12 cellular contexts compared by ENCODE assay signal in the genomic region with DNA sequence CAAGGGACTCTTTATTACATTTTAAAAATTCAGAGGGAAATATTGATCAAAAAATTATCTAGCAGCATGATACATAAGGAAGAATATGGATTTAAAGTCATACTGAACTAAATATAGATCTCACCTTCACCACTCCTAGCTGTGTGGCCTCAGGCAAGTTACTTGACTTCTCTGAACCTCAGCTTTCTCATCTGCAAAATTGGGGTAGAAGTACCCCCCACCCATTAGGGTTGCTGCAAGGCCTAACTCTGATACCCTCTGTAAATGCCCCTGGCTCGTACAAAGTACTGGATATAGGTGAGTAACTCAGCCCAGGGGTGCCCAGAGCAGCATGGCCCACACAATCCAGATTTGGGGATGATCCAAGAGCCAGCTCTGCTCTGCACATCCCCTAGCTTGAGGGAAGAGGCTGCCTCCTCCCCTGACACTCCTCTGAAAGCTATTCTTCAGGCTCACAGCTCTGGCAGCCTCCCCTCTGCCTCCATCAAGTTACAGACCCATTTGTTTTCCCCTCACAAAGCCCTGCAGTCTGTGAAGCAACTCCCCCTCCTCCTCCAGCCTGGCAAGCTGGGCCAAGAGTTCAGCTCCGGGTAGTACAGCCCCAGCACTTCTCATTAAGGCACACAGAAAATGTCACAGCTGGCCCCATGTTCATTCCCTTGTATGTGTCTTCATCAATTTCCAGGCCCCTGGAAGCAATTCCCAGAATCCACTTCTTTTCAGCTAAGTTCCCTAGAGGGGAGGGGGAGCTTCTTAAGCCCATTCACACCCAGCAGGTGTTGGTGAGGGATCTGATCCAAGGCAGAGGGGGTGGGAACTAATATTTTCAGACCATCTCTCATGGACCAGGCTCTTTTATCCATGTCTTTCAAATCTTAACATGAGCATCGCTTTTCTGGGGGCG.
A peak's percentile ranks its signal among the peaks of the same experiment; 100 is the strongest.
DNase-seq lines count a peak whose midpoint lies in the region; ATAC-seq, FAIRE-seq and TF ChIP-seq lines count a peak whose summit lies in the region.
"Had no signal": no experiment of that assay in that cellular context is flagged by ENCODE, and none has a peak within 500 bp of the region (broad histone marks: within the 10 kb centered on the region; RNA-seq: fewer than 3 reads in every experiment).

No MANE protein-coding gene starts in this region.

- intact Hi-C loops in K562 (cut with micrococcal nuclease): no loop called here
- intact Hi-C loops in sciatic nerve (cut with DNase I): no loop called here

- no peak overlapping the region for H2AFZ ChIP-seq in K562 (ENCODE audit: low read depth, low read length)

- TF ChIP-seq CTCF in K562 (IDR thresholded peaks at IDR 0.05 in 2 of 3, conservative IDR thresholded peaks at IDR 0.05 in 1 of 3; ENCODE audit: insufficient read depth in 2 of 3, low read depth in 1 of 3, low read length in 3 of 3): no peak

- no peaks in the 10 kb centered on the region for H3K79me2 ChIP-seq in K562 (ENCODE audit: control insufficient read depth, insufficient read depth, low read length)

- ATAC-seq in K562: no peak
- peak; percentile 72 for ATAC-seq in sciatic nerve
- ATAC-seq in HG03521 (IDR thresholded peaks at IDR 0.05; ENCODE audit: unreplicated experiment): no peak
- ATAC-seq: heart right ventricle, T-cell had no signal

- H3K36me3 ChIP-seq in K562 (ENCODE audit: control insufficient read depth, insufficient read depth, low read length): no peaks in the 10 kb centered on the region
- H3K36me3 ChIP-seq: heart right ventricle had no signal

- peaks cover 0 to 18% of the 10 kb centered on the region in 2 experiments; a peak in 2 of 5 replicates for H3K27me3 ChIP-seq in K562 (ENCODE audit: control insufficient read depth in 2 of 2, insufficient read depth in 2 of 2, low read length in 2 of 2)
- H3K27me3 ChIP-seq: heart right ventricle had no signal

- no peak for FAIRE-seq in K562 (lab: Jason Lieb, UNC)

- no peak overlapping the region for H3K9ac ChIP-seq in K562 (ENCODE audit: insufficient read depth in 1 of 2, low read depth in 2 of 2, low read length in 2 of 2)

- no peaks in the 10 kb centered on the region for H3K9me1 ChIP-seq in K562 (ENCODE audit: control insufficient read depth, insufficient read depth, low read length)

- H3K4me2 ChIP-seq in K562 (ENCODE audit: insufficient read depth, low read length): no peak overlapping the region

- in situ Hi-C loops in K562 (cut with MboI): no loop called here

- no peaks in the 10 kb centered on the region for H3K4me1 ChIP-seq in K562 (replicated peaks in 1 of 2; ENCODE audit: control insufficient read depth in 2 of 2, insufficient read depth in 2 of 2, low read length in 2 of 2)

- H3K27ac ChIP-seq in K562 (ENCODE audit: extremely low read depth, low read depth, low read length): no peak overlapping the region

- no TSS peak for BruUV-seq in K562 (replicated peaks; lab: Mats Ljungman, UMichigan)

- no peak for TF ChIP-seq RAD21 in K562 (CRISPR knock-in tag; conservative IDR thresholded peaks at IDR 0.05 in 1 of 2, IDR thresholded peaks at IDR 0.05 in 1 of 2)

- TF ChIP-seq POLR2A in K562 (conservative IDR thresholded peaks at IDR 0.05): no peak

- WGBS in K562 (ENCODE audit: insufficient coverage, low coverage, missing lambda C conversion rate): 0% methylated on average over 4 of the region's 4 CpGs

- TF ChIP-seq EP300 in K562 (IDR thresholded peaks at IDR 0.05; ENCODE audit: low read length): no peak

- H4K20me1 ChIP-seq in K562 (replicated peaks; ENCODE audit: control insufficient read depth, insufficient read depth, low read length): peaks cover 4% of the 10 kb centered on the region; the same call in 1 of the 2 replicates

- H3K9me3 ChIP-seq in K562 (replicated peaks; ENCODE audit: control insufficient read depth, insufficient read depth, low read depth, low read length): no peaks in the 10 kb centered on the region
- H3K9me3 ChIP-seq: heart right ventricle had no signal

- no peak overlapping the region for H3K4me3 ChIP-seq in K562
- H3K4me3 ChIP-seq: heart right ventricle had no signal

- CTCF ChIA-PET in K562 (lab: Yijun Ruan, JAX; ENCODE audit: low intra/inter-chr PET ratio): no interaction called here

- POLR2A ChIA-PET in K562 (lab: Yijun Ruan, JAX): interaction anchor here (0.6 to 2.1 kb wide), 2 partner anchors 8 to 18 kb away, joined by 3 to 5 read pairs; no protein-coding TSS in a partner anchor

- DNase-seq in NCI-H2171 (lab: John Stamatoyannopoulos, UW) (peak; percentile 29), K562 (ENCODE audit: extremely low read depth in 1 of 4, low spot score in 3 of 4) (no peak), islet precursor cell (peak; percentile 74), sciatic nerve (ENCODE audit: low spot score) (no peak), T-helper 9 cell (no peak)
- no peak for DNase-seq in activated CD4-positive, alpha-beta T cell treated with anti-CD3 and anti-CD28 coated beads for 4 hours
- DNase-seq: activated CD4-positive, alpha-beta T cell treated with anti-CD3 and anti-CD28 coated beads, Interleukin-2, amount 50 U/mL, for 1 hour; heart right ventricle; NCI-H2081; OCI-M1; T-cell had no signal

TF ChIP-seq in K562, 482 proteins besides CTCF, POLR2A, EP300 and RAD21:
- TF ChIP-seq ATF1 (CRISPR knock-in tag; IDR thresholded peaks at IDR 0.05) (no peak), ATF1 (tag; IDR thresholded peaks at IDR 0.05) (no peak), RBM25 (IDR thresholded peaks at IDR 0.05; ENCODE audit: low read depth, low read length, severe bottlenecking) (peak; percentile 62)

Comparison
In these comparisons a context has a peak if more than half of its experiments do, and no peak if none do; other contexts are left out.
1. DNase-seq: peak in NCI-H2171 (single experiment) and islet precursor cell (single experiment); none in K562 (0 of 4), sciatic nerve (single experiment), T-helper 9 cell (single experiment) and activated CD4-positive, alpha-beta T cell treated with anti-CD3 and anti-CD28 coated beads for 4 hours (0 of 2).